Comparison of ENCODE assay signal across 1 cellular context in the genomic region with DNA sequence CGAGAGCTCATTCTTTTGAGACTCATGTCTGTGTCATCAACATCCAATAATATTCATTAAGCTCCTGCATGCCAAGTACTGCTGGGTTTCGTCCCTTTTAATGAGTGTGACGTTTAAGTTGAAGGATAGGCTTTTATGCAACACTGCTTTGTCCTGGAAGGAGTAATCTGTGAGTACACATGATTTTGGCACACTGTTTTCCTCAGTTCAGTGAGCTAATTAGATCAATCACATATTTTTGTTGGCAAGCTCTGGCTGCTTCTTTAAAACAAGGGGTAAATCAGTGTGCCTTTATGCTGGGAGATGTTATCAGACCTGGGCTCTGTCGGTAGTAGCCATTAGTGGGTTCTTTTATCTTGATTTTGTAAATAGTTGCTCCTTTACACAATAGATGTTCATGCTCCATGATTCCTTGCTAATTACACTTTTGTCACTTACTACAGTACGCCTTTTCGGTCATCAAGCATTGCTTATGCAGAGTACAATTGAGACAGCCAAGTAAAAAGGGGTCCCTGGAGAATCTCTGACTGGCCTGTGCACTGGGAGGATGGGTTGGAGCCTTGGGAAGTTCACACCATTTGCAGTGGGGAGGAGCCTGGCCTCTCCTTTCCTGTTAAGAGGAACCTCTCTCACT.
TF ChIP-seq lines count a peak whose summit lies in the region.

No MANE protein-coding gene starts in this region.

TF ChIP-seq in HEK293, 187 proteins besides CTCF, POLR2A, EP300 and RAD21 (continued from another document and continues in another):
- TF ChIP-seq, protein P1, sequence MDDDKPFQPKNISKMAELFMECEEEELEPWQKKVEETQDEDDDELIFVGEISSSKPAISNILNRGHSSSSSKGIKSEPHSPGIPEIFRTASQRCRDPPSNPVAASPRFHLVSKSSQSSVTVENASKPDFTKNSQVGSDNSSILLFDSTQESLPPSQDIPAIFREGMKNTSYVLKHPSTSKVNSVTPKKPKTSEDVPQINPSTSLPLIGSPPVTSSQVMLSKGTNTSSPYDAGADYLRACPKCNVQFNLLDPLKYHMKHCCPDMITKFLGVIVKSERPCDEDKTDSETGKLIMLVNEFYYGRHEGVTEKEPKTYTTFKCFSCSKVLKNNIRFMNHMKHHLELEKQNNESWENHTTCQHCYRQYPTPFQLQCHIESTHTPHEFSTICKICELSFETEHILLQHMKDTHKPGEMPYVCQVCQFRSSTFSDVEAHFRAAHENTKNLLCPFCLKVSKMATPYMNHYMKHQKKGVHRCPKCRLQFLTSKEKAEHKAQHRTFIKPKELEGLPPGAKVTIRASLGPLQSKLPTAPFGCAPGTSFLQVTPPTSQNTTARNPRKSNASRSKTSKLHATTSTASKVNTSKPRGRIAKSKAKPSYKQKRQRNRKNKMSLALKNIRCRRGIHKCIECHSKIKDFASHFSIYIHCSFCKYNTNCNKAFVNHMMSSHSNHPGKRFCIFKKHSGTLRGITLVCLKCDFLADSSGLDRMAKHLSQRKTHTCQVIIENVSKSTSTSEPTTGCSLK (tag by site-specific recombination; IDR thresholded peaks at IDR 0.05), result no peak
- no peak for TF ChIP-seq ZNF239 (tag by site-specific recombination; IDR thresholded peaks at IDR 0.05)
- TF ChIP-seq, protein P2, sequence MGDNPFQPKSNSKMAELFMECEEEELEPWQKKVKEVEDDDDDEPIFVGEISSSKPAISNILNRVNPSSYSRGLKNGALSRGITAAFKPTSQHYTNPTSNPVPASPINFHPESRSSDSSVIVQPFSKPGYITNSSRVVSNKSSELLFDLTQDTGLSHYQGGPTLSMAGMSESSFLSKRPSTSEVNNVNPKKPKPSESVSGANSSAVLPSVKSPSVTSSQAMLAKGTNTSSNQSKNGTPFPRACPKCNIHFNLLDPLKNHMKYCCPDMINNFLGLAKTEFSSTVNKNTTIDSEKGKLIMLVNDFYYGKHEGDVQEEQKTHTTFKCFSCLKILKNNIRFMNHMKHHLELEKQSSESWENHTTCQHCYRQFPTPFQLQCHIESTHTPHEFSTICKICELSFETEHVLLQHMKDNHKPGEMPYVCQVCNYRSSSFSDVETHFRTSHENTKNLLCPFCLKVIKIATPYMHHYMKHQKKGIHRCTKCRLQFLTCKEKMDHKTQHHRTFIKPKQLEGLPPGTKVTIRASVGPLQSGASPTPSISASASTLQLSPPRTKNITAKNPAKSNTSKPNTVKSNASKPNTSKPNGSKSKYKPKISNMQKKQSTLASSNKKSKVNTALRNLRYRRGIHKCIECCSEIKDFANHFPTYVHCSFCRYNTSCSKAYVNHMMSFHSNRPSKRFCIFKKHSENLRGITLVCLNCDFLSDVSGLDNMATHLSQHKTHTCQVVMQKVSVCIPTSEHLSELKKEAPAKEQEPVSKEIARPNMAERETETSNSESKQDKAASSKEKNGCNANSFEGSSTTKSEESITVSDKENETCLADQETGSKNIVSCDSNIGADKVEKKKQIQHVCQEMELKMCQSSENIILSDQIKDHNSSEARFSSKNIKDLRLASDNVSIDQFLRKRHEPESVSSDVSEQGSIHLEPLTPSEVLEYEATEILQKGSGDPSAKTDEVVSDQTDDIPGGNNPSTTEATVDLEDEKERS (tag by site-specific recombination; IDR thresholded peaks at IDR 0.05), result no peak
- no peak for TF ChIP-seq HOXC10 (CRISPR knock-in tag; IDR thresholded peaks at IDR 0.05)
- TF ChIP-seq ZNF560 (tag by site-specific recombination; IDR thresholded peaks at IDR 0.05; ENCODE audit: borderline replicate concordance), result no peak
- TF ChIP-seq IKZF3 (tag by site-specific recombination; IDR thresholded peaks at IDR 0.05), result peak; percentile 82
- TF ChIP-seq ZNF16 (tag by site-specific recombination; IDR thresholded peaks at IDR 0.05; ENCODE audit: low read depth), result no peak
- no peak for TF ChIP-seq ZNF768 (tag by site-specific recombination; IDR thresholded peaks at IDR 0.05)
- 0 out of 2 replicates have a peak, but pooled peaks have one; percentile 18 for TF ChIP-seq SP2 (tag by site-specific recombination; IDR thresholded peaks at IDR 0.05)
- TF ChIP-seq, protein P3, sequence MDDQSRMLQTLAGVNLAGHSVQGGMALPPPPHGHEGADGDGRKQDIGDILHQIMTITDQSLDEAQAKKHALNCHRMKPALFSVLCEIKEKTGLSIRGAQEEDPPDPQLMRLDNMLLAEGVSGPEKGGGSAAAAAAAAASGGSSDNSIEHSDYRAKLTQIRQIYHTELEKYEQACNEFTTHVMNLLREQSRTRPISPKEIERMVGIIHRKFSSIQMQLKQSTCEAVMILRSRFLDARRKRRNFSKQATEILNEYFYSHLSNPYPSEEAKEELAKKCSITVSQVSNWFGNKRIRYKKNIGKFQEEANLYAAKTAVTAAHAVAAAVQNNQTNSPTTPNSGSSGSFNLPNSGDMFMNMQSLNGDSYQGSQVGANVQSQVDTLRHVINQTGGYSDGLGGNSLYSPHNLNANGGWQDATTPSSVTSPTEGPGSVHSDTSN (CRISPR knock-in tag; IDR thresholded peaks at IDR 0.05), result no peak
- TF ChIP-seq ZNF133 (tag by site-specific recombination; IDR thresholded peaks at IDR 0.05), result no peak
- TF ChIP-seq ZNF302 (tag by site-specific recombination; IDR thresholded peaks at IDR 0.05; ENCODE audit: low read depth), result no peak
- TF ChIP-seq ZNF248 (tag by site-specific recombination; IDR thresholded peaks at IDR 0.05), result no peak
- TF ChIP-seq ZNF266 (tag by site-specific recombination; IDR thresholded peaks at IDR 0.05; ENCODE audit: low read depth), result no peak
- no peak for TF ChIP-seq SALL2 (tag by site-specific recombination; IDR thresholded peaks at IDR 0.05; ENCODE audit: borderline replicate concordance)
- TF ChIP-seq ZNF341 (tag by site-specific recombination; IDR thresholded peaks at IDR 0.05; ENCODE audit: low read depth), result no peak
- TF ChIP-seq SP3 (tag by site-specific recombination; IDR thresholded peaks at IDR 0.05), result peak; percentile 42
- TF ChIP-seq, protein P4, sequence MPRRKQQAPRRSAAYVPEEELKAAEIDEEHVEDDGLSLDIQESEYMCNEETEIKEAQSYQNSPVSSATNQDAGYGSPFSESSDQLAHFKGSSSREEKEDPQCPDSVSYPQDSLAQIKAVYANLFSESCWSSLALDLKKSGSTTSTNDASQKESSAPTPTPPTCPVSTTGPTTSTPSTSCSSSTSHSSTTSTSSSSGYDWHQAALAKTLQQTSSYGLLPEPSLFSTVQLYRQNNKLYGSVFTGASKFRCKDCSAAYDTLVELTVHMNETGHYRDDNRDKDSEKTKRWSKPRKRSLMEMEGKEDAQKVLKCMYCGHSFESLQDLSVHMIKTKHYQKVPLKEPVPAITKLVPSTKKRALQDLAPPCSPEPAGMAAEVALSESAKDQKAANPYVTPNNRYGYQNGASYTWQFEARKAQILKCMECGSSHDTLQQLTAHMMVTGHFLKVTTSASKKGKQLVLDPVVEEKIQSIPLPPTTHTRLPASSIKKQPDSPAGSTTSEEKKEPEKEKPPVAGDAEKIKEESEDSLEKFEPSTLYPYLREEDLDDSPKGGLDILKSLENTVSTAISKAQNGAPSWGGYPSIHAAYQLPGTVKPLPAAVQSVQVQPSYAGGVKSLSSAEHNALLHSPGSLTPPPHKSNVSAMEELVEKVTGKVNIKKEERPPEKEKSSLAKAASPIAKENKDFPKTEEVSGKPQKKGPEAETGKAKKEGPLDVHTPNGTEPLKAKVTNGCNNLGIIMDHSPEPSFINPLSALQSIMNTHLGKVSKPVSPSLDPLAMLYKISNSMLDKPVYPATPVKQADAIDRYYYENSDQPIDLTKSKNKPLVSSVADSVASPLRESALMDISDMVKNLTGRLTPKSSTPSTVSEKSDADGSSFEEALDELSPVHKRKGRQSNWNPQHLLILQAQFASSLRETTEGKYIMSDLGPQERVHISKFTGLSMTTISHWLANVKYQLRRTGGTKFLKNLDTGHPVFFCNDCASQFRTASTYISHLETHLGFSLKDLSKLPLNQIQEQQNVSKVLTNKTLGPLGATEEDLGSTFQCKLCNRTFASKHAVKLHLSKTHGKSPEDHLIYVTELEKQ (tag by site-specific recombination; IDR thresholded peaks at IDR 0.05; ENCODE audit: borderline replicate concordance), result peak; percentile 40
- no peak for TF ChIP-seq ZNF37A (tag by site-specific recombination; IDR thresholded peaks at IDR 0.05)
- TF ChIP-seq, protein P5, sequence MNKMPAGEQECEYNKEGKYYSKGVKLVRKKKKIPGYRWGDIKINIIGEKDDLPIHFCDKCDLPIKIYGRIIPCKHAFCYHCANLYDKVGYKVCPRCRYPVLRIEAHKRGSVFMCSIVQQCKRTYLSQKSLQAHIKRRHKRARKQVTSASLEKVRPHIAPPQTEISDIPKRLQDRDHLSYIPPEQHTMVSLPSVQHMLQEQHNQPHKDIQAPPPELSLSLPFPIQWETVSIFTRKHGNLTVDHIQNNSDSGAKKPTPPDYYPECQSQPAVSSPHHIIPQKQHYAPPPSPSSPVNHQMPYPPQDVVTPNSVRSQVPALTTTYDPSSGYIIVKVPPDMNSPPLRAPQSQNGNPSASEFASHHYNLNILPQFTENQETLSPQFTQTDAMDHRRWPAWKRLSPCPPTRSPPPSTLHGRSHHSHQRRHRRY (tag by site-specific recombination; IDR thresholded peaks at IDR 0.05), result no peak
- TF ChIP-seq ZBTB17 (tag by site-specific recombination; IDR thresholded peaks at IDR 0.05), result peak; percentile 77; the same call in 1 of the 2 replicates
- no peak for TF ChIP-seq ZNF623 (tag by site-specific recombination; IDR thresholded peaks at IDR 0.05)
- peak; percentile 78 for TF ChIP-seq KLF10 (tag by site-specific recombination; IDR thresholded peaks at IDR 0.05)
- no peak; the same call in 1 of the 2 replicates for TF ChIP-seq GLIS2 (tag by site-specific recombination; IDR thresholded peaks at IDR 0.05)
- TF ChIP-seq WT1 (tag by site-specific recombination; IDR thresholded peaks at IDR 0.05), result peak; percentile 96
- TF ChIP-seq ZNF791 (tag by site-specific recombination; IDR thresholded peaks at IDR 0.05), result no peak
- no peak for TF ChIP-seq ZFP41 (tag by site-specific recombination; IDR thresholded peaks at IDR 0.05; ENCODE audit: borderline replicate concordance)
- no peak for TF ChIP-seq ZNF76 (tag by site-specific recombination; IDR thresholded peaks at IDR 0.05; ENCODE audit: borderline replicate concordance, low read depth)
- TF ChIP-seq, protein P6, sequence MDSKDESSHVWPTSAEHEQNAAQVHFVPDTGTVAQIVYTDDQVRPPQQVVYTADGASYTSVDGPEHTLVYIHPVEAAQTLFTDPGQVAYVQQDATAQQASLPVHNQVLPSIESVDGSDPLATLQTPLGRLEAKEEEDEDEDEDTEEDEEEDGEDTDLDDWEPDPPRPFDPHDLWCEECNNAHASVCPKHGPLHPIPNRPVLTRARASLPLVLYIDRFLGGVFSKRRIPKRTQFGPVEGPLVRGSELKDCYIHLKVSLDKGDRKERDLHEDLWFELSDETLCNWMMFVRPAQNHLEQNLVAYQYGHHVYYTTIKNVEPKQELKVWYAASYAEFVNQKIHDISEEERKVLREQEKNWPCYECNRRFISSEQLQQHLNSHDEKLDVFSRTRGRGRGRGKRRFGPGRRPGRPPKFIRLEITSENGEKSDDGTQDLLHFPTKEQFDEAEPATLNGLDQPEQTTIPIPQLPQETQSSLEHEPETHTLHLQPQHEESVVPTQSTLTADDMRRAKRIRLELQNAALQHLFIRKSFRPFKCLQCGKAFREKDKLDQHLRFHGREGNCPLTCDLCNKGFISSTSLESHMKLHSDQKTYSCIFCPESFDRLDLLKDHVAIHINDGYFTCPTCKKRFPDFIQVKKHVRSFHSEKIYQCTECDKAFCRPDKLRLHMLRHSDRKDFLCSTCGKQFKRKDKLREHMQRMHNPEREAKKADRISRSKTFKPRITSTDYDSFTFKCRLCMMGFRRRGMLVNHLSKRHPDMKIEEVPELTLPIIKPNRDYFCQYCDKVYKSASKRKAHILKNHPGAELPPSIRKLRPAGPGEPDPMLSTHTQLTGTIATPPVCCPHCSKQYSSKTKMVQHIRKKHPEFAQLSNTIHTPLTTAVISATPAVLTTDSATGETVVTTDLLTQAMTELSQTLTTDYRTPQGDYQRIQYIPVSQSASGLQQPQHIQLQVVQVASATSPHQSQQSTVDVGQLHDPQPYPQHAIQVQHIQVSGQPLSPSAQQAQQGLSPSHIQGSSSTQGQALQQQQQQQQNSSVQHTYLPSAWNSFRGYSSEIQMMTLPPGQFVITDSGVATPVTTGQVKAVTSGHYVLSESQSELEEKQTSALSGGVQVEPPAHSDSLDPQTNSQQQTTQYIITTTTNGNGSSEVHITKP (tag by site-specific recombination; IDR thresholded peaks at IDR 0.05), result no peak
- no peak for TF ChIP-seq ZNF501 (tag by site-specific recombination; IDR thresholded peaks at IDR 0.05)
- TF ChIP-seq ZNF624 (tag by site-specific recombination; IDR thresholded peaks at IDR 0.05), result no peak
- TF ChIP-seq ZBTB7A (tag by site-specific recombination; IDR thresholded peaks at IDR 0.05; ENCODE audit: low read depth), result no peak
- TF ChIP-seq ZSCAN16 (tag by site-specific recombination; IDR thresholded peaks at IDR 0.05), result no peak
- TF ChIP-seq ZNF600 (tag by site-specific recombination; IDR thresholded peaks at IDR 0.05), result peak; percentile 67; the same call in 1 of the 2 replicates
- no peak for TF ChIP-seq ZNF169 (tag by site-specific recombination; IDR thresholded peaks at IDR 0.05)
- TF ChIP-seq, protein P7, sequence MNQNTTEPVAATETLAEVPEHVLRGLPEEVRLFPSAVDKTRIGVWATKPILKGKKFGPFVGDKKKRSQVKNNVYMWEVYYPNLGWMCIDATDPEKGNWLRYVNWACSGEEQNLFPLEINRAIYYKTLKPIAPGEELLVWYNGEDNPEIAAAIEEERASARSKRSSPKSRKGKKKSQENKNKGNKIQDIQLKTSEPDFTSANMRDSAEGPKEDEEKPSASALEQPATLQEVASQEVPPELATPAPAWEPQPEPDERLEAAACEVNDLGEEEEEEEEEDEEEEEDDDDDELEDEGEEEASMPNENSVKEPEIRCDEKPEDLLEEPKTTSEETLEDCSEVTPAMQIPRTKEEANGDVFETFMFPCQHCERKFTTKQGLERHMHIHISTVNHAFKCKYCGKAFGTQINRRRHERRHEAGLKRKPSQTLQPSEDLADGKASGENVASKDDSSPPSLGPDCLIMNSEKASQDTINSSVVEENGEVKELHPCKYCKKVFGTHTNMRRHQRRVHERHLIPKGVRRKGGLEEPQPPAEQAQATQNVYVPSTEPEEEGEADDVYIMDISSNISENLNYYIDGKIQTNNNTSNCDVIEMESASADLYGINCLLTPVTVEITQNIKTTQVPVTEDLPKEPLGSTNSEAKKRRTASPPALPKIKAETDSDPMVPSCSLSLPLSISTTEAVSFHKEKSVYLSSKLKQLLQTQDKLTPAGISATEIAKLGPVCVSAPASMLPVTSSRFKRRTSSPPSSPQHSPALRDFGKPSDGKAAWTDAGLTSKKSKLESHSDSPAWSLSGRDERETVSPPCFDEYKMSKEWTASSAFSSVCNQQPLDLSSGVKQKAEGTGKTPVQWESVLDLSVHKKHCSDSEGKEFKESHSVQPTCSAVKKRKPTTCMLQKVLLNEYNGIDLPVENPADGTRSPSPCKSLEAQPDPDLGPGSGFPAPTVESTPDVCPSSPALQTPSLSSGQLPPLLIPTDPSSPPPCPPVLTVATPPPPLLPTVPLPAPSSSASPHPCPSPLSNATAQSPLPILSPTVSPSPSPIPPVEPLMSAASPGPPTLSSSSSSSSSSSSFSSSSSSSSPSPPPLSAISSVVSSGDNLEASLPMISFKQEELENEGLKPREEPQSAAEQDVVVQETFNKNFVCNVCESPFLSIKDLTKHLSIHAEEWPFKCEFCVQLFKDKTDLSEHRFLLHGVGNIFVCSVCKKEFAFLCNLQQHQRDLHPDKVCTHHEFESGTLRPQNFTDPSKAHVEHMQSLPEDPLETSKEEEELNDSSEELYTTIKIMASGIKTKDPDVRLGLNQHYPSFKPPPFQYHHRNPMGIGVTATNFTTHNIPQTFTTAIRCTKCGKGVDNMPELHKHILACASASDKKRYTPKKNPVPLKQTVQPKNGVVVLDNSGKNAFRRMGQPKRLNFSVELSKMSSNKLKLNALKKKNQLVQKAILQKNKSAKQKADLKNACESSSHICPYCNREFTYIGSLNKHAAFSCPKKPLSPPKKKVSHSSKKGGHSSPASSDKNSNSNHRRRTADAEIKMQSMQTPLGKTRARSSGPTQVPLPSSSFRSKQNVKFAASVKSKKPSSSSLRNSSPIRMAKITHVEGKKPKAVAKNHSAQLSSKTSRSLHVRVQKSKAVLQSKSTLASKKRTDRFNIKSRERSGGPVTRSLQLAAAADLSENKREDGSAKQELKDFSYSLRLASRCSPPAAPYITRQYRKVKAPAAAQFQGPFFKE (tag by site-specific recombination; IDR thresholded peaks at IDR 0.05; ENCODE audit: borderline replicate concordance), result no peak
